Comparison of ENCODE assay signal across 21 cellular contexts in the genomic region with DNA sequence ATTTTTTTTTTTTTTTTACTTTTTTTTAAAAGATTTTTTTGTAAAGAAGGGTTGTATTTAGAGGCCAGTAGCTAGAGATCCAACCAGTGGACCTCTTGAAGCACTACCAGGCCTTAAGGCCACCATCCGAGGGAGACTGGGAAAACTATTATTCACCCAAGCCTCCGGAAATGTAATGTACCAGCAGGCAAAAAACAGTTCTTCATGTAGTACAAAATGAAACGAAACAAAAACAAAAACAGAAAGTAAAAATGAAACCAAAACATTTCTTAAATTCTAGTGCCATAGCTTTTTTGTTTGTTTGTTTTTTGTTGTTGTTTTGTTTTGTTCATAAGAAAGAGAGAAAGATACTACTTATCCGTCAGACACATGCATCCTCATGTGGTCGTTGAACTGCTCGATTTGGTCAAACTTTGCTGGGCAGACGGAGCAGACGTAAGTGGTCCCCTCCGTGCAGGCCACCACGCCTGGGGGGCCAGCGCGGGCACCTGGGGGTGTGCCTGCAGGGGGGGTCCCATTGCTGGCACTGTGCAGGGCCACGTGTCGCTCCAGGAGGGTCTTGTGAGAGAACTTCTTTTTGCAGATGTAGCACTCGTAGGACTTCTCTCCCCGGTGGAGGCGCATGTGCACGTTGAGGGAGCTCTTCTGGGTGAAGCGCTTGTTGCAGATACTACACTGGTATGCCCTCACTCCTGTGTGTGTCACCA. TPM values are rescaled to one million over a fixed set of nuclear protein-coding genes. Genes with fewer than 3 reads are reported as not detected.
DNase-seq lines count a peak whose midpoint lies in the region; ATAC-seq, FAIRE-seq and TF ChIP-seq lines count a peak whose summit lies in the region.
"Had no signal": no experiment of that assay in that cellular context is flagged by ENCODE, and none has a peak within 500 bp of the region (broad histone marks: within the 10 kb centered on the region; RNA-seq: fewer than 3 reads in every experiment).

No MANE protein-coding gene starts in this region.

- no peaks in the 10 kb centered on the region for H3K27me3 Mint-ChIP-seq in activated CD8-positive, alpha-beta memory T cell treated with anti-CD3 and anti-CD28 coated beads, Interleukin-2, amount 10 ng/mL, durations not matched to agents 7 days and 5 days
- H3K27me3 Mint-ChIP-seq in activated naive CD8-positive, alpha-beta T cell treated with anti-CD3 and anti-CD28 coated beads, Interleukin-2, amount 50 U/mL, for 24 hours = no peaks in the 10 kb centered on the region

- ATAC-seq in activated CD8-positive, alpha-beta memory T cell treated with anti-CD3 and anti-CD28 coated beads, Interleukin-2, amount 10 ng/mL, durations not matched to agents 7 days and 5 days = peak; percentile 67
- no peak for ATAC-seq in activated naive CD8-positive, alpha-beta T cell treated with anti-CD3 and anti-CD28 coated beads, Interleukin-2, amount 50 U/mL, for 24 hours
- no peak for ATAC-seq in foreskin keratinocyte

- H3K4me3 Mint-ChIP-seq in activated CD8-positive, alpha-beta memory T cell treated with anti-CD3 and anti-CD28 coated beads, Interleukin-2, amount 10 ng/mL, durations not matched to agents 7 days and 5 days = peak overlapping the region; percentile 68
- H3K4me3 Mint-ChIP-seq in activated naive CD8-positive, alpha-beta T cell treated with anti-CD3 and anti-CD28 coated beads, Interleukin-2, amount 50 U/mL, for 24 hours = no peak overlapping the region
- H3K4me3 Mint-ChIP-seq: HFFc6 had no signal

- CTCF ChIA-PET in activated CD8-positive, alpha-beta memory T cell treated with anti-CD3 and anti-CD28 coated beads, Interleukin-2, amount 10 ng/mL, durations not matched to agents 7 days and 5 days (lab: Charles Lee) = interaction anchor here (0.6 to 1.9 kb wide), 7 partner anchors 14 to 125 kb away, joined by 3 to 6 read pairs (median 4); no protein-coding TSS in a partner anchor

- H3K27ac Mint-ChIP-seq in activated CD8-positive, alpha-beta memory T cell treated with anti-CD3 and anti-CD28 coated beads, Interleukin-2, amount 10 ng/mL, durations not matched to agents 7 days and 5 days = peak overlapping the region; percentile 90
- H3K27ac Mint-ChIP-seq in activated naive CD8-positive, alpha-beta T cell treated with anti-CD3 and anti-CD28 coated beads, Interleukin-2, amount 50 U/mL, for 24 hours = peak overlapping the region; percentile 45
- H3K27ac Mint-ChIP-seq: HFFc6 had no signal

- no peak for TF ChIP-seq CTCF in ovary (IDR thresholded peaks at IDR 0.05)
- TF ChIP-seq CTCF in foreskin keratinocyte (conservative IDR thresholded peaks at IDR 0.05) = no peak

- H3K36me3 ChIP-seq in ovary = no peaks in the 10 kb centered on the region

- intact Hi-C loops in ovary (cut with DNase I) = no loop called here

- no peak overlapping the region for H3K4me3 ChIP-seq in ovary
- H3K4me3 ChIP-seq: BLaER1, hepatocyte, testis had no signal

- no peak for DNase-seq in activated CD8-positive, alpha-beta memory T cell treated with anti-CD3 and anti-CD28 coated beads, Interleukin-2, amount 10 ng/mL, durations not matched to agents 7 days and 5 days
- DNase-seq in activated CD8-positive, alpha-beta memory T cell treated with anti-CD3 and anti-CD28 coated beads, Interleukin-2, amount 50 U/mL, for 48 hours = no peak
- DNase-seq in GM19239 (ENCODE audit: insufficient read length, low spot score) (no peak), ovary (peak in 3 of 5 donors; percentile 26 to 39 (median 26)), iPS-NIHi7 (ENCODE audit: extremely low spot score) (no peak), foreskin keratinocyte (no peak)
- no peak for DNase-seq in activated naive CD8-positive, alpha-beta T cell treated with anti-CD3 and anti-CD28 coated beads, Interleukin-2, amount 50 U/mL, for 24 hours
- no peak for DNase-seq in activated effector memory CD4-positive, alpha-beta T cell treated with Interleukin-2 at 50 U/mL for 16 hours
- DNase-seq: activated CD4-positive, alpha-beta T cell treated with anti-CD3 and anti-CD28 coated beads, Interleukin-2, amount 50 U/mL, for 48 hours; cortex of kidney; HFFc6; islet precursor cell; NCI-H1105 treated with DMSO at 0.1 percent for 48 hours; NCI-H2107; NCI-H510A treated with DMSO at 0.1 percent for 48 hours; nucleus accumbens; testis had no signal

- H3K27ac ChIP-seq in ovary (peak overlapping the region in 1 of 2 donors; percentile 4), foreskin keratinocyte (no peak overlapping the region)
- H3K27ac ChIP-seq: BLaER1, hepatocyte, testis had no signal

- TF ChIP-seq EP300 in ovary (IDR thresholded peaks at IDR 0.05) = no peak

- no peak for TF ChIP-seq POLR2A in ovary (IDR thresholded peaks at IDR 0.05)

- peak; percentile 77 for FAIRE-seq in GM19239 (lab: Jason Lieb, UNC)

- H3K27me3 ChIP-seq in ovary (no peaks in the 10 kb centered on the region), foreskin keratinocyte (no peaks in the 10 kb centered on the region)
- H3K27me3 ChIP-seq: BLaER1, hepatocyte, testis had no signal

- no peaks in the 10 kb centered on the region for H3K9me3 Mint-ChIP-seq in activated CD8-positive, alpha-beta memory T cell treated with anti-CD3 and anti-CD28 coated beads, Interleukin-2, amount 10 ng/mL, durations not matched to agents 7 days and 5 days (ENCODE audit: low read depth)
- no peaks in the 10 kb centered on the region for H3K9me3 Mint-ChIP-seq in activated naive CD8-positive, alpha-beta T cell treated with anti-CD3 and anti-CD28 coated beads, Interleukin-2, amount 50 U/mL, for 24 hours
- H3K9me3 Mint-ChIP-seq: HFFc6 had no signal

- H3K9me3 ChIP-seq in ovary = no peaks in the 10 kb centered on the region
- H3K9me3 ChIP-seq: BLaER1, testis had no signal

- H3K36me3 Mint-ChIP-seq in activated CD8-positive, alpha-beta memory T cell treated with anti-CD3 and anti-CD28 coated beads, Interleukin-2, amount 10 ng/mL, durations not matched to agents 7 days and 5 days = peaks cover 13% of the 10 kb centered on the region
- peaks cover 2% of the 10 kb centered on the region for H3K36me3 Mint-ChIP-seq in activated naive CD8-positive, alpha-beta T cell treated with anti-CD3 and anti-CD28 coated beads, Interleukin-2, amount 50 U/mL, for 24 hours (ENCODE audit: low read depth)

- 82 to 89% (median 83%) methylated on average over 19 of the region's 19 CpGs for WGBS in ovary, 3 donors

- peaks cover 9% of the 10 kb centered on the region for H3K4me1 ChIP-seq in ovary (ENCODE audit: insufficient read depth)
- H3K4me1 ChIP-seq in foreskin keratinocyte = no peaks in the 10 kb centered on the region
- H3K4me1 ChIP-seq: BLaER1, testis had no signal

- H3K4me1 Mint-ChIP-seq in activated CD8-positive, alpha-beta memory T cell treated with anti-CD3 and anti-CD28 coated beads, Interleukin-2, amount 10 ng/mL, durations not matched to agents 7 days and 5 days = peaks cover 57% of the 10 kb centered on the region
- peaks cover 38% of the 10 kb centered on the region for H3K4me1 Mint-ChIP-seq in activated naive CD8-positive, alpha-beta T cell treated with anti-CD3 and anti-CD28 coated beads, Interleukin-2, amount 50 U/mL, for 24 hours

RNA-seq across cellular contexts. Expression of a gene that starts 45.0 kb away (rescaled TPM):
- 100 to 1,000 TPM; 129 to 367 TPM for total RNA-seq in activated CD8-positive, alpha-beta memory T cell treated with anti-CD3 and anti-CD28 coated beads, Interleukin-2, amount 10 ng/mL, durations not matched to agents 7 days and 5 days
- total RNA-seq in ovary (under 1 TPM in 3 of 7 donors, not detected in 4; 0.12 to 0.35 (median 0.28) TPM), foreskin keratinocyte (not detected in 2 replicates)
- polyA plus RNA-seq in ovary (under 1 TPM; 0.07 to 1.00 TPM), foreskin keratinocyte (not detected in 2 replicates)
- total RNA-seq: A673, hepatocyte, HFFc6, lung microvascular endothelial cell had no signal

Comparison
In these comparisons a context has a peak if more than half of its experiments do, and no peak if none do; other contexts are left out.
1. DNase-seq: peak in ovary (3 of 5); none in activated CD8-positive, alpha-beta memory T cell treated with anti-CD3 and anti-CD28 coated beads, Interleukin-2, amount 10 ng/mL, durations not matched to agents 7 days and 5 days (single experiment), activated CD8-positive, alpha-beta memory T cell treated with anti-CD3 and anti-CD28 coated beads, Interleukin-2, amount 50 U/mL, for 48 hours (single experiment), GM19239 (single experiment), activated naive CD8-positive, alpha-beta T cell treated with anti-CD3 and anti-CD28 coated beads, Interleukin-2, amount 50 U/mL, for 24 hours (single experiment), activated effector memory CD4-positive, alpha-beta T cell treated with Interleukin-2 at 50 U/mL for 16 hours (single experiment), iPS-NIHi7 (single experiment) and foreskin keratinocyte (0 of 2).
2. RNA of a gene that starts 45.0 kb away (total RNA-seq): 129 to 367 TPM in activated CD8-positive, alpha-beta memory T cell treated with anti-CD3 and anti-CD28 coated beads, Interleukin-2, amount 10 ng/mL, durations not matched to agents 7 days and 5 days; 0.12 to 0.35 TPM in ovary and not detected in foreskin keratinocyte; every median in the first group is over 10 times any median in the second.